ENCODE assay signal across 17 cellular contexts in the genomic region with DNA sequence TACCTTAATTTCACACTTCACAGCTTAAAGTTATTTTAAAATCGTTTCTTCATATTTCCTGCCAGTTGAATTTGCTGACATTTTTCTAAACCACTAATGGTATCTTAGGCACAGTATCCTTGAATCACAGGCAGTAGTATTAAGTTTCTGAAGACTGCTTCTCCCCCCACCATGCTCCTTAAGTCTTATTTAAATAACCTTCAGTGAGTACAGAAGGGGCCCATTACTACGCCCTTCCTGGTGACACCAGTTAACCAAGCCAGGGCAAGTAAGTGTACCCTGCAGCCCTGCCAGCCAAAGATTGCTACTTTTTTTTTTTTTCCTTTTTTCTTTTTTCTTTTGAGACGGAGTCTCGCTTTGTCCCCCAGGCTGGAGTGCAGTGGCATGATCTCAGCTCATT. TPM values are rescaled to one million over a fixed set of nuclear protein-coding genes. Genes with fewer than 3 reads are reported as not detected.
DNase-seq lines count a peak whose midpoint lies in the region; ATAC-seq and TF ChIP-seq lines count a peak whose summit lies in the region.
"Had no signal": no experiment of that assay in that cellular context is flagged by ENCODE, and none has a peak within 500 bp of the region (broad histone marks: within the 10 kb centered on the region; RNA-seq: fewer than 3 reads in every experiment).

No MANE protein-coding gene starts in this region.

- H3K36me3 ChIP-seq in left lung: peaks cover 0 to 95% of the 10 kb centered on the region in 2 donors
- peaks cover 22 to 95% (median 87%) of the 10 kb centered on the region in 4 donors for H3K36me3 ChIP-seq in stomach

- whole genome bisulfite sequencing in stomach, 5 donors: 52 to 90% (median 61%) methylated on average over 4 of the region's 4 CpGs

- intact Hi-C loops in left lung (cut with DNase I): no loop called here
- intact Hi-C loops in stomach (cut with DNase I; ENCODE audit: low total_unique reads): no loop called here

- no peak overlapping the region for H3K4me3 Mint-ChIP-seq in activated T-cell treated with anti-CD3 and anti-CD28 coated beads, Interleukin-2, amount 50 U/mL, for 24 hours
- H3K4me3 Mint-ChIP-seq in activated CD4-positive, alpha-beta T cell treated with anti-CD3 and anti-CD28 coated beads, Interleukin-2, amount 10 ng/mL, durations not matched to agents 7 days and 5 days: no peak overlapping the region
- H3K4me3 Mint-ChIP-seq: CD4-positive, CD25-positive, alpha-beta regulatory T cell; CD8-positive, alpha-beta memory T cell had no signal

- TF ChIP-seq EP300 in stomach (IDR thresholded peaks at IDR 0.05): no peak

- no peaks in the 10 kb centered on the region for H3K27me3 ChIP-seq in left lung
- H3K27me3 ChIP-seq in stomach: no peaks in the 10 kb centered on the region
- H3K27me3 ChIP-seq: BE2C had no signal

- POLR2A ChIA-PET in RWPE1 (lab: Yijun Ruan, JAX; ENCODE audit: low non-redundant PET): no interaction called here
- POLR2A ChIA-PET in activated CD4-positive, alpha-beta T cell treated with anti-CD3 and anti-CD28 coated beads, Interleukin-2, amount 10 ng/mL, durations not matched to agents 7 days and 5 days (lab: Charles Lee): no interaction called here

- CTCF ChIA-PET in RWPE1 (lab: Yijun Ruan, JAX): interaction anchor here (0.6 kb wide), 1 partner anchor 13 kb away, joined by 6 read pairs; no protein-coding TSS in a partner anchor
- CTCF ChIA-PET in activated CD4-positive, alpha-beta T cell treated with anti-CD3 and anti-CD28 coated beads, Interleukin-2, amount 10 ng/mL, durations not matched to agents 7 days and 5 days (lab: Charles Lee): interaction anchor here (0.7 to 1.1 kb wide), 2 partner anchors 21 to 25 kb away, joined by 3 to 4 read pairs; no protein-coding TSS in a partner anchor

- no peaks in the 10 kb centered on the region for H3K9me3 Mint-ChIP-seq in activated T-cell treated with anti-CD3 and anti-CD28 coated beads, Interleukin-2, amount 50 U/mL, for 24 hours
- H3K9me3 Mint-ChIP-seq in activated CD4-positive, alpha-beta T cell treated with anti-CD3 and anti-CD28 coated beads, Interleukin-2, amount 10 ng/mL, durations not matched to agents 7 days and 5 days: no peaks in the 10 kb centered on the region
- H3K9me3 Mint-ChIP-seq: CD4-positive, CD25-positive, alpha-beta regulatory T cell; CD8-positive, alpha-beta memory T cell had no signal

- H3K4me1 ChIP-seq in left lung (no peaks in the 10 kb centered on the region), stomach (peaks cover 5 to 30% (median 14%) of the 10 kb centered on the region in 4 donors)
- H3K4me1 ChIP-seq: BE2C had no signal

- peak overlapping the region; percentile 47 for H3K27ac Mint-ChIP-seq in activated T-cell treated with anti-CD3 and anti-CD28 coated beads, Interleukin-2, amount 50 U/mL, for 24 hours
- H3K27ac Mint-ChIP-seq in activated CD4-positive, alpha-beta T cell treated with anti-CD3 and anti-CD28 coated beads, Interleukin-2, amount 10 ng/mL, durations not matched to agents 7 days and 5 days: no peak overlapping the region

- peaks cover 79% of the 10 kb centered on the region for H3K36me3 Mint-ChIP-seq in activated T-cell treated with anti-CD3 and anti-CD28 coated beads, Interleukin-2, amount 50 U/mL, for 24 hours (ENCODE audit: low read depth)
- peaks cover 58% of the 10 kb centered on the region for H3K36me3 Mint-ChIP-seq in activated CD4-positive, alpha-beta T cell treated with anti-CD3 and anti-CD28 coated beads, Interleukin-2, amount 10 ng/mL, durations not matched to agents 7 days and 5 days (ENCODE audit: low read depth)

- no peaks in the 10 kb centered on the region for H3K9me3 ChIP-seq in left lung
- no peaks in the 10 kb centered on the region for H3K9me3 ChIP-seq in stomach
- H3K9me3 ChIP-seq: BE2C had no signal

- peak; percentile 64 for ATAC-seq in left lung
- ATAC-seq in GM21367 (IDR thresholded peaks at IDR 0.05; ENCODE audit: unreplicated experiment): no peak
- ATAC-seq: HepG2 had no signal

- TF ChIP-seq CTCF in RWPE1 (conservative IDR thresholded peaks at IDR 0.05; ENCODE audit: low read depth) (no peak), left lung (IDR thresholded peaks at IDR 0.05) (no peak), stomach (IDR thresholded peaks at IDR 0.05) (no peak)

- H3K27ac ChIP-seq in RWPE1: 0 out of 2 replicates have a peak overlapping the region, but pooled peaks have one; percentile 30
- H3K27ac ChIP-seq in left lung: no peak overlapping the region
- H3K27ac ChIP-seq in stomach: no peak overlapping the region

- no peak for TF ChIP-seq POLR2A in stomach (IDR thresholded peaks at IDR 0.05)

- H3K27me3 Mint-ChIP-seq in activated T-cell treated with anti-CD3 and anti-CD28 coated beads, Interleukin-2, amount 50 U/mL, for 24 hours: no peaks in the 10 kb centered on the region
- H3K27me3 Mint-ChIP-seq in activated CD4-positive, alpha-beta T cell treated with anti-CD3 and anti-CD28 coated beads, Interleukin-2, amount 10 ng/mL, durations not matched to agents 7 days and 5 days: no peaks in the 10 kb centered on the region
- H3K27me3 Mint-ChIP-seq: CD4-positive, CD25-positive, alpha-beta regulatory T cell; CD8-positive, alpha-beta memory T cell had no signal

- no peak for DNase-seq in activated T-cell treated with anti-CD3 and anti-CD28 coated beads, Interleukin-2, amount 50 U/mL, for 24 hours
- DNase-seq in activated T-cell treated with anti-CD3 and anti-CD28 coated beads, Interleukin-2, amount 50 U/mL, for 48 hours: no peak
- DNase-seq in RWPE1 (ENCODE audit: low spot score) (no peak), left lung (no peak), stomach (peak; percentile 9)
- DNase-seq in activated CD4-positive, CD25-positive, alpha-beta regulatory T cell treated with anti-CD3 and anti-CD28 coated beads, Interleukin-2, amount 50 U/mL, for 72 hours: no peak
- DNase-seq in activated CD4-positive, alpha-beta T cell treated with anti-CD3 and anti-CD28 coated beads, Interleukin-2, amount 10 ng/mL, durations not matched to agents 7 days and 5 days: no peak
- DNase-seq: ACHN; BE2C; C1 segment of cervical spinal cord; CD4-positive, CD25-positive, alpha-beta regulatory T cell; CD8-positive, alpha-beta memory T cell; COR-L47; GOT3; H7 had no signal

- H3K4me1 Mint-ChIP-seq in activated T-cell treated with anti-CD3 and anti-CD28 coated beads, Interleukin-2, amount 50 U/mL, for 24 hours (ENCODE audit: low read depth): peaks cover 27% of the 10 kb centered on the region
- H3K4me1 Mint-ChIP-seq in activated CD4-positive, alpha-beta T cell treated with anti-CD3 and anti-CD28 coated beads, Interleukin-2, amount 10 ng/mL, durations not matched to agents 7 days and 5 days: peaks cover 11% of the 10 kb centered on the region

- H3K4me3 ChIP-seq in left lung (no peak overlapping the region), stomach (no peak overlapping the region)

RNA-seq across cellular contexts. Expression of gene KDM2A, which starts 19.9 kb away (rescaled TPM):
- total RNA-seq in left lung: 10 to 100 TPM; 71.0 to 85.4 TPM
- total RNA-seq in stomach: 100 to 1,000 TPM in 3 of 5 donors, 10 to 100 TPM in 2; 50.7 to 125 (median 110) TPM
- polyA plus RNA-seq in stomach: 10 to 100 TPM; 15.4 to 24.9 (median 20.0) TPM
- total RNA-seq in activated CD4-positive, alpha-beta T cell treated with anti-CD3 and anti-CD28 coated beads, Interleukin-2, amount 10 ng/mL, durations not matched to agents 7 days and 5 days: 10 to 100 TPM; 83.8 to 94.0 TPM
